ENCODE assay signal across 1 cellular context in genomic region chr5:146203011-146203871, GRCh38.
TF ChIP-seq lines count a peak whose summit lies in the region.

Gene RBM27 (plus strand): TSS chr5:146203605. CDS start chr5:146203766, 161 bp downstream.

TF ChIP-seq in HepG2, 621 proteins besides CTCF, POLR2A, EP300 and RAD21 (continued from another document and continues in another):
- peak; percentile 71; the same call in 1 of the 2 replicates for TF ChIP-seq ARID5B (CRISPR knock-in tag; IDR thresholded peaks at IDR 0.05)
- TF ChIP-seq SP2 (CRISPR knock-in tag; IDR thresholded peaks at IDR 0.05) = peak; percentile 100
- TF ChIP-seq KDM5B (CRISPR knock-in tag; IDR thresholded peaks at IDR 0.05; ENCODE audit: borderline replicate concordance) = peak; percentile 69; the same call in 1 of the 2 replicates
- peak; percentile 19 for TF ChIP-seq TEAD3 (CRISPR knock-in tag; optimal IDR thresholded peaks at IDR 0.05; ENCODE audit: borderline replicate concordance)
- TF ChIP-seq SOX6 (IDR thresholded peaks at IDR 0.05) = no peak
- peak; percentile 45; the same call in 1 of the 2 replicates for TF ChIP-seq SOX6 (CRISPR knock-in tag; IDR thresholded peaks at IDR 0.05)
- TF ChIP-seq ETV5 (CRISPR knock-in tag; IDR thresholded peaks at IDR 0.05; ENCODE audit: borderline replicate concordance) = peak; percentile 55; the same call in 1 of the 2 replicates
- no peak for TF ChIP-seq CENPX (CRISPR knock-in tag; IDR thresholded peaks at IDR 0.05)
- TF ChIP-seq ATF1 (CRISPR knock-in tag; IDR thresholded peaks at IDR 0.05) = peak; percentile 84
- 0 out of 2 replicates have a peak, but pooled peaks have one; percentile 39 for TF ChIP-seq ZFAT (CRISPR knock-in tag; conservative IDR thresholded peaks at IDR 0.05)
- TF ChIP-seq TCF7 (IDR thresholded peaks at IDR 0.05; ENCODE audit: low read depth) = no peak; the same call in 1 of the 2 replicates
- TF ChIP-seq ZNF414 (CRISPR knock-in tag; IDR thresholded peaks at IDR 0.05) = peak; percentile 82
- peak; percentile 18; the same call in 1 of the 2 replicates for TF ChIP-seq HOXA5 (CRISPR knock-in tag; IDR thresholded peaks at IDR 0.05)
- TF ChIP-seq ZGPAT (CRISPR knock-in tag; IDR thresholded peaks at IDR 0.05) = peak; percentile 88
- peak; percentile 53 for TF ChIP-seq HIVEP1 (CRISPR knock-in tag; IDR thresholded peaks at IDR 0.05)
- 0 out of 2 replicates have a peak, but pooled peaks have one; percentile 27 for TF ChIP-seq ZKSCAN8 (CRISPR knock-in tag; IDR thresholded peaks at IDR 0.05; ENCODE audit: borderline replicate concordance)
- TF ChIP-seq FOSL2 (CRISPR knock-in tag; IDR thresholded peaks at IDR 0.05) = peak; percentile 65
- peak; percentile 77 for TF ChIP-seq SALL1 (CRISPR knock-in tag; IDR thresholded peaks at IDR 0.05)
- TF ChIP-seq ZNF501 (CRISPR knock-in tag; IDR thresholded peaks at IDR 0.05) = peak; percentile 74; the same call in 1 of the 2 replicates
- TF ChIP-seq ZNF230 (CRISPR knock-in tag; IDR thresholded peaks at IDR 0.05) = 0 out of 2 replicates have a peak, but pooled peaks have one; percentile 67
- no peak for TF ChIP-seq KLF11 (CRISPR knock-in tag; IDR thresholded peaks at IDR 0.05)
- 0 out of 2 replicates have a peak, but pooled peaks have one; percentile 21 for TF ChIP-seq ZNF343 (CRISPR knock-in tag; IDR thresholded peaks at IDR 0.05)
- TF ChIP-seq FOXP1 (IDR thresholded peaks at IDR 0.05) = no peak
- TF ChIP-seq FOXP1 (CRISPR knock-in tag; IDR thresholded peaks at IDR 0.05) = peak; percentile 8; the same call in 1 of the 2 replicates
- TF ChIP-seq ZNF713 (CRISPR knock-in tag; IDR thresholded peaks at IDR 0.05) = no peak
- TF ChIP-seq GABPA (IDR thresholded peaks at IDR 0.05; ENCODE audit: low read depth, low read length) = no peak
- TF ChIP-seq GABPA (CRISPR knock-in tag; IDR thresholded peaks at IDR 0.05; ENCODE audit: low read depth) = peak; percentile 80
- no peak for TF ChIP-seq HNF1A (IDR thresholded peaks at IDR 0.05; ENCODE audit: low read depth)
- peak; percentile 60; the same call in 1 of the 2 replicates for TF ChIP-seq HNF1A (CRISPR knock-in tag; IDR thresholded peaks at IDR 0.05; ENCODE audit: borderline replicate concordance)
- peak; percentile 52 for TF ChIP-seq IKZF4 (CRISPR knock-in tag; IDR thresholded peaks at IDR 0.05; ENCODE audit: borderline replicate concordance, low read depth, not compliant biosample characterization)
- TF ChIP-seq PHF21A (CRISPR knock-in tag; IDR thresholded peaks at IDR 0.05) = peak; percentile 53; the same call in 1 of the 2 replicates
- TF ChIP-seq ZBTB2 (CRISPR knock-in tag; IDR thresholded peaks at IDR 0.05; ENCODE audit: low read depth) = 0 out of 2 replicates have a peak, but pooled peaks have one; percentile 34
- TF ChIP-seq RCOR2 (CRISPR knock-in tag; IDR thresholded peaks at IDR 0.05) = no peak
- TF ChIP-seq SPEN (CRISPR knock-in tag; IDR thresholded peaks at IDR 0.05; ENCODE audit: low read depth) = peak; percentile 72
- peak; percentile 43 for TF ChIP-seq HDAC2 (CRISPR knock-in tag; IDR thresholded peaks at IDR 0.05)
- TF ChIP-seq ZBTB34 (CRISPR knock-in tag; IDR thresholded peaks at IDR 0.05) = 0 out of 2 replicates have a peak, but pooled peaks have one; percentile 11
- no peak for TF ChIP-seq RAD51 (IDR thresholded peaks at IDR 0.05; ENCODE audit: borderline replicate concordance)
- TF ChIP-seq ZNF598 (CRISPR knock-in tag; IDR thresholded peaks at IDR 0.05; ENCODE audit: borderline replicate concordance) = peak; percentile 67; the same call in 1 of the 2 replicates
- peak; percentile 44; the same call in 1 of the 2 replicates for TF ChIP-seq ATF2 (CRISPR knock-in tag; IDR thresholded peaks at IDR 0.05)
- TF ChIP-seq ZNF260 (CRISPR knock-in tag; IDR thresholded peaks at IDR 0.05; ENCODE audit: borderline replicate concordance, low read depth) = no peak
